28 cellular contexts compared by ENCODE assay signal in the genomic region with DNA sequence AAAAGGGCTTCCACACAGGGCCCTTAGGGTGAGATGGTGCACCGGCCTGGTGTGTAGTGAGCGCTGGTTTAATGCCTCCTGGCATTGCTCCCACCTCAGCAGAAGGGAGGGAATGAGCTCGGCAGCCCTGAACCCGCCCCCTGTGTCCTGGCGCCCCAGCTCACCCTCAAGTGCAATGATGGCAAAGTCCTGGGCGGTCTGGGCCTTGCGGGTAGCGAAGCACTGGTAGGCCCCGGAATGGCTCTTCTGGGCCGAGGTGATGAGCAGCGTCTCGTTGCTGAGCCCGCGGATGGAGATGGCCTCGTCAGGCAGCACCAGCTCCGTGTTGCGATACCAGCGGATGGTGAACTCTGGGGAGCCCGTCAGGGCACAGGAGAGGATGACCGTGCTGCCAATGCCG.
"Had no signal": no experiment of that assay in that cellular context is flagged by ENCODE, and none has a peak within 500 bp of the region (broad histone marks: within the 10 kb centered on the region; RNA-seq: fewer than 3 reads in every experiment).

No MANE protein-coding gene starts in this region.

- H3K9me3 Mint-ChIP-seq: naive B cell; naive thymus-derived CD8-positive, alpha-beta T cell; natural killer cell treated with Interleukin-12 subunit alpha and Interleukin-12 subunit beta and Interleukin-15 and Interleukin-18, amount 100 ng/mL, for 72 hours; nephron progenitor cell; neural crest cell; stimulated activated memory B cell treated with anti-CD40 and anti-IgM and Interleukin-4, amounts not matched to agents 10 μg/mL and 1 μg/mL and 100 μg/mL, for 72 hours; stimulated activated naive CD8-positive, alpha-beta T cell treated with anti-CD3 and anti-CD28 coated beads, Interleukin-15, amount 100 ng/mL, for 72 hours; type B pancreatic cell had no signal

- H3K27ac Mint-ChIP-seq: naive B cell; natural killer cell treated with Interleukin-12 subunit alpha and Interleukin-12 subunit beta and Interleukin-15 and Interleukin-18, amount 100 ng/mL, for 72 hours; nephron progenitor cell; stimulated activated memory B cell treated with anti-CD40 and anti-IgM and Interleukin-4, amounts not matched to agents 10 μg/mL and 1 μg/mL and 100 μg/mL, for 72 hours; stimulated activated naive CD8-positive, alpha-beta T cell treated with anti-CD3 and anti-CD28 coated beads, Interleukin-15, amount 100 ng/mL, for 72 hours had no signal

- H3K27ac ChIP-seq: pancreas, psoas muscle, right lobe of liver, sigmoid colon, suprapubic skin, testis, tibial artery, transverse colon, upper lobe of right lung, uterus had no signal

- H3K4me3 ChIP-seq: pancreas, psoas muscle, right lobe of liver, sigmoid colon, suprapubic skin, testis, tibial artery, transverse colon, upper lobe of right lung, uterus had no signal

- H3K36me3 ChIP-seq: pancreas, right lobe of liver, suprapubic skin, tibial artery, transverse colon, upper lobe of right lung, uterus had no signal

- H3K4me1 Mint-ChIP-seq: naive B cell; stimulated activated memory B cell treated with anti-CD40 and anti-IgM and Interleukin-4, amounts not matched to agents 10 μg/mL and 1 μg/mL and 100 μg/mL, for 72 hours; stimulated activated naive CD8-positive, alpha-beta T cell treated with anti-CD3 and anti-CD28 coated beads, Interleukin-15, amount 100 ng/mL, for 72 hours had no signal

- H3K27me3 ChIP-seq: pancreas, right lobe of liver, sigmoid colon, suprapubic skin, testis, transverse colon, upper lobe of right lung, uterus had no signal

- H3K9me3 ChIP-seq: pancreas, psoas muscle, right lobe of liver, sigmoid colon, suprapubic skin, testis, tibial artery, transverse colon, upper lobe of right lung, uterus had no signal

- FAIRE-seq: pancreas, small intestine had no signal

- DNase-seq: naive B cell; naive thymus-derived CD8-positive, alpha-beta T cell; nephron progenitor cell; occipital lobe; pancreas; psoas muscle; right cardiac atrium; right lobe of liver; sigmoid colon; stimulated activated CD4-positive, alpha-beta T cell treated with anti-CD3 and anti-CD28 coated beads, Interleukin-15, amount 100 ng/mL, for 24 hours; stimulated activated CD4-positive, alpha-beta T cell treated with anti-CD3 and anti-CD28 coated beads, Interleukin-2, amount 100 ng/mL, for 24 hours; stimulated activated CD4-positive, alpha-beta T cell treated with anti-CD3 and anti-CD28 coated beads, Interleukin-2, amount 100 ng/mL, for 48 hours; stimulated activated CD4-positive, alpha-beta T cell treated with anti-CD3 and anti-CD28 coated beads, Interleukin-4, amount 100 ng/mL, for 24 hours; stimulated activated naive CD4-positive, alpha-beta T cell; stimulated activated naive CD8-positive, alpha-beta T cell treated with anti-CD3 and anti-CD28 coated beads, Interleukin-15, amount 100 ng/mL, for 72 hours; stimulated activated naive CD8-positive, alpha-beta T cell treated with anti-CD3 and anti-CD28 coated beads, Interleukin-15, Interleukin-2, amounts not matched to agents 100 U/mL and 50 U/mL, for 24 hours; substantia nigra; tibial artery; transverse colon; upper lobe of right lung; uterus had no signal

- H3K4me1 ChIP-seq: pancreas, psoas muscle, right lobe of liver, sigmoid colon, suprapubic skin, tibial artery, transverse colon, uterus had no signal

- H3K4me3 Mint-ChIP-seq: naive B cell; naive thymus-derived CD8-positive, alpha-beta T cell; natural killer cell treated with Interleukin-12 subunit alpha and Interleukin-12 subunit beta and Interleukin-15 and Interleukin-18, amount 100 ng/mL, for 72 hours; nephron progenitor cell; neural crest cell; stimulated activated memory B cell treated with anti-CD40 and anti-IgM and Interleukin-4, amounts not matched to agents 10 μg/mL and 1 μg/mL and 100 μg/mL, for 72 hours; stimulated activated naive CD8-positive, alpha-beta T cell treated with anti-CD3 and anti-CD28 coated beads, Interleukin-15, amount 100 ng/mL, for 72 hours; type B pancreatic cell had no signal

- H3K27me3 Mint-ChIP-seq: naive thymus-derived CD8-positive, alpha-beta T cell; natural killer cell treated with Interleukin-12 subunit alpha and Interleukin-12 subunit beta and Interleukin-15 and Interleukin-18, amount 100 ng/mL, for 72 hours; stimulated activated memory B cell treated with anti-CD40 and anti-IgM and Interleukin-4, amounts not matched to agents 10 μg/mL and 1 μg/mL and 100 μg/mL, for 72 hours; stimulated activated naive CD8-positive, alpha-beta T cell treated with anti-CD3 and anti-CD28 coated beads, Interleukin-15, amount 100 ng/mL, for 72 hours had no signal

- H3K36me3 Mint-ChIP-seq: natural killer cell treated with Interleukin-12 subunit alpha and Interleukin-12 subunit beta and Interleukin-15 and Interleukin-18, amount 100 ng/mL, for 72 hours; stimulated activated memory B cell treated with anti-CD40 and anti-IgM and Interleukin-4, amounts not matched to agents 10 μg/mL and 1 μg/mL and 100 μg/mL, for 72 hours; type B pancreatic cell had no signal
